Comparison of ENCODE assay signal across 1 cellular context in genomic region chr6:28161410-28162079, GRCh38.
TF ChIP-seq lines count a peak whose summit lies in the region.

No MANE protein-coding gene starts in this region.

TF ChIP-seq in HepG2, 621 proteins besides CTCF, POLR2A, EP300 and RAD21 (continued from another document):
- TF ChIP-seq AGO2 (optimal IDR thresholded peaks at IDR 0.05; ENCODE audit: low read depth, low read length) = peak; percentile 83
- TF ChIP-seq, protein P1, sequence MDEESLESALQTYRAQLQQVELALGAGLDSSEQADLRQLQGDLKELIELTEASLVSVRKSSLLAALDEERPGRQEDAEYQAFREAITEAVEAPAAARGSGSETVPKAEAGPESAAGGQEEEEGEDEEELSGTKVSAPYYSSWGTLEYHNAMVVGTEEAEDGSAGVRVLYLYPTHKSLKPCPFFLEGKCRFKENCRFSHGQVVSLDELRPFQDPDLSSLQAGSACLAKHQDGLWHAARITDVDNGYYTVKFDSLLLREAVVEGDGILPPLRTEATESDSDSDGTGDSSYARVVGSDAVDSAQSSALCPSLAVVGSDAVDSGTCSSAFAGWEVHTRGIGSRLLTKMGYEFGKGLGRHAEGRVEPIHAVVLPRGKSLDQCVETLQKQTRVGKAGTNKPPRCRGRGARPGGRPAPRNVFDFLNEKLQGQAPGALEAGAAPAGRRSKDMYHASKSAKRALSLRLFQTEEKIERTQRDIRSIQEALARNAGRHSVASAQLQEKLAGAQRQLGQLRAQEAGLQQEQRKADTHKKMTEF (CRISPR knock-in tag; IDR thresholded peaks at IDR 0.05) = peak; percentile 63; the same call in 1 of the 2 replicates
- no peak for TF ChIP-seq ATF3 (CRISPR knock-in tag; IDR thresholded peaks at IDR 0.05)
- TF ChIP-seq, protein P2, sequence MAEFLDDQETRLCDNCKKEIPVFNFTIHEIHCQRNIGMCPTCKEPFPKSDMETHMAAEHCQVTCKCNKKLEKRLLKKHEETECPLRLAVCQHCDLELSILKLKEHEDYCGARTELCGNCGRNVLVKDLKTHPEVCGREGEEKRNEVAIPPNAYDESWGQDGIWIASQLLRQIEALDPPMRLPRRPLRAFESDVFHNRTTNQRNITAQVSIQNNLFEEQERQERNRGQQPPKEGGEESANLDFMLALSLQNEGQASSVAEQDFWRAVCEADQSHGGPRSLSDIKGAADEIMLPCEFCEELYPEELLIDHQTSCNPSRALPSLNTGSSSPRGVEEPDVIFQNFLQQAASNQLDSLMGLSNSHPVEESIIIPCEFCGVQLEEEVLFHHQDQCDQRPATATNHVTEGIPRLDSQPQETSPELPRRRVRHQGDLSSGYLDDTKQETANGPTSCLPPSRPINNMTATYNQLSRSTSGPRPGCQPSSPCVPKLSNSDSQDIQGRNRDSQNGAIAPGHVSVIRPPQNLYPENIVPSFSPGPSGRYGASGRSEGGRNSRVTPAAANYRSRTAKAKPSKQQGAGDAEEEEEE (CRISPR knock-in tag; IDR thresholded peaks at IDR 0.05; ENCODE audit: borderline replicate concordance) = no peak; the same call in 1 of the 2 replicates
- no peak for TF ChIP-seq PTBP1 (IDR thresholded peaks at IDR 0.05; ENCODE audit: low read depth, low read length, poor library complexity, severe bottlenecking)
- TF ChIP-seq, protein P3, sequence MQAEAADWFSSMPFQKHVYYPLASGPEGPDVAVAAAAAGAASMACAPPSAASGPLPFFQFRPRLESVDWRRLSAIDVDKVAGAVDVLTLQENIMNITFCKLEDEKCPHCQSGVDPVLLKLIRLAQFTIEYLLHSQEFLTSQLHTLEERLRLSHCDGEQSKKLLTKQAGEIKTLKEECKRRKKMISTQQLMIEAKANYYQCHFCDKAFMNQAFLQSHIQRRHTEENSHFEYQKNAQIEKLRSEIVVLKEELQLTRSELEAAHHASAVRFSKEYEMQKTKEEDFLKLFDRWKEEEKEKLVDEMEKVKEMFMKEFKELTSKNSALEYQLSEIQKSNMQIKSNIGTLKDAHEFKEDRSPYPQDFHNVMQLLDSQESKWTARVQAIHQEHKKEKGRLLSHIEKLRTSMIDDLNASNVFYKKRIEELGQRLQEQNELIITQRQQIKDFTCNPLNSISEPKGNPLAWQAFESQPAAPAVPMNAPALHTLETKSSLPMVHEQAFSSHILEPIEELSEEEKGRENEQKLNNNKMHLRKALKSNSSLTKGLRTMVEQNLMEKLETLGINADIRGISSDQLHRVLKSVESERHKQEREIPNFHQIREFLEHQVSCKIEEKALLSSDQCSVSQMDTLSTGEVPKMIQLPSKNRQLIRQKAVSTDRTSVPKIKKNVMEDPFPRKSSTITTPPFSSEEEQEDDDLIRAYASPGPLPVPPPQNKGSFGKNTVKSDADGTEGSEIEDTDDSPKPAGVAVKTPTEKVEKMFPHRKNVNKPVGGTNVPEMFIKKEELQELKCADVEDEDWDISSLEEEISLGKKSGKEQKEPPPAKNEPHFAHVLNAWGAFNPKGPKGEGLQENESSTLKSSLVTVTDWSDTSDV (CRISPR knock-in tag; IDR thresholded peaks at IDR 0.05) = no peak
- TF ChIP-seq NFYC (CRISPR knock-in tag; IDR thresholded peaks at IDR 0.05) = no peak
